Comparison of ENCODE assay signal across 1 cellular context in genomic region chr19:5882421-5882968, GRCh38.
TF ChIP-seq lines count a peak whose summit lies in the region.

No MANE protein-coding gene starts in this region.

TF ChIP-seq in K562, 482 proteins besides CTCF, POLR2A, EP300 and RAD21:
- TF ChIP-seq E4F1 (CRISPR knock-in tag; IDR thresholded peaks at IDR 0.05; ENCODE audit: borderline replicate concordance): no peak
- no peak for TF ChIP-seq NEUROD1 (IDR thresholded peaks at IDR 0.05; ENCODE audit: borderline replicate concordance, low read depth, low read length, partially characterized antibody)
- TF ChIP-seq ZNF436 (CRISPR knock-in tag; IDR thresholded peaks at IDR 0.05): no peak
- no peak for TF ChIP-seq ZNF143 (CRISPR knock-in tag; IDR thresholded peaks at IDR 0.05)
- no peak for TF ChIP-seq GABPB2 (CRISPR knock-in tag; conservative IDR thresholded peaks at IDR 0.05)
- no peak for TF ChIP-seq MLX (CRISPR knock-in tag; conservative IDR thresholded peaks at IDR 0.05)
